Comparison of ENCODE assay signal across 29 cellular contexts in the genomic region with DNA sequence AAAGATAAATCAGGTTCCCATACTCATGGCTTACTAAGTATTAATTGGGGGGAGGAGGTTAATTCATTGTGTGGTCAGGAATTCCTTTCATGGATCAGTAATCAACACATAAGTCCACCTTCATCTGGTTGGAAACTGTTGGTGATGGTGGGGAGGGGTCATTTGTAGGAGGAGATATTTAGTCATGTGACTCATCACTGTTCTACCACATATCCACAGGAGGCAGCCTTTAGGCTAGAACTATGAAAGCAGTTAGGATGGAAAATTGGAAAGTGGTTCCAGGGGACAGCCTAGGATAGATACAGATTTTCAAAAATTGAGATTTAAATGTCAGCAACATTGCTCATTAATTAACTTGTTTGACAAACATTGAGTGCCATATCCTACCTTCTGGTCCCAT.
"Had no signal": no experiment of that assay in that cellular context is flagged by ENCODE, and none has a peak within 500 bp of the region (broad histone marks: within the 10 kb centered on the region; RNA-seq: fewer than 3 reads in every experiment).

No MANE protein-coding gene starts in this region.

- FAIRE-seq: urothelium cell line had no signal

- DNase-seq: stimulated activated CD4-positive, alpha-beta T cell treated with anti-CD3 and anti-CD28 coated beads, Interleukin-2, amount 100 ng/mL, for 48 hours; stimulated activated CD4-positive, alpha-beta T cell treated with anti-CD3 and anti-CD28 coated beads, Interleukin-4, amount 100 ng/mL, for 1 hour; stimulated activated CD4-positive, alpha-beta T cell treated with anti-CD3 and anti-CD28 coated beads, Interleukin-4, amount 100 ng/mL, for 24 hours; stimulated activated CD4-positive, alpha-beta T cell treated with anti-CD3 and anti-CD28 coated beads, Interleukin-4, amount 100 ng/mL, for 4 hours; stimulated activated CD8-positive, alpha-beta memory T cell treated with anti-CD3 and anti-CD28 coated beads, Interleukin-4, amount 100 ng/mL, for 48 hours; stimulated activated naive B cell treated with anti-CD40 and anti-IgM and Interleukin-4, amounts not matched to agents 10 μg/mL and 1 μg/mL and 100 μg/mL, for 72 hours; stimulated activated naive CD4-positive, alpha-beta T cell; stimulated activated naive CD4-positive, alpha-beta T cell treated with Interleukin-2 at 50 U/mL for 16 hours; stimulated activated naive CD8-positive, alpha-beta T cell treated with anti-CD3 and anti-CD28 coated beads, Interleukin-15, amount 100 ng/mL, for 72 hours; stimulated activated naive CD8-positive, alpha-beta T cell treated with anti-CD3 and anti-CD28 coated beads, Interleukin-15, Interleukin-2, amounts not matched to agents 100 U/mL and 50 U/mL, for 24 hours; stomach; substantia nigra; testis; thyroid gland; tibial artery; transverse colon; trophoblast cell; upper lobe of left lung; upper lobe of right lung; uterus had no signal

- H3K36me3 ChIP-seq: stomach, suprapubic skin, thoracic aorta, thyroid gland, tibial artery, tibial nerve, transverse colon, upper lobe of left lung, upper lobe of right lung, uterus, vagina had no signal

- H3K4me1 ChIP-seq: stomach, suprapubic skin, testis, thyroid gland, tibial artery, tibial nerve, transverse colon, upper lobe of left lung, upper lobe of right lung, uterus, vagina had no signal

- H3K4me1 Mint-ChIP-seq: stimulated activated effector memory CD8-positive, alpha-beta T cell treated with anti-CD3 and anti-CD28 coated beads, Interleukin-12 subunit alpha, Interleukin-12 subunit beta, amount 100 ng/mL, for 72 hours; stimulated activated memory B cell treated with anti-CD40 and anti-IgM and Interleukin-4, amounts not matched to agents 10 μg/mL and 1 μg/mL and 100 μg/mL, for 72 hours; stimulated activated naive CD8-positive, alpha-beta T cell treated with anti-CD3 and anti-CD28 coated beads, Interleukin-15, amount 100 ng/mL, for 72 hours had no signal

- H3K27me3 ChIP-seq: testis, thyroid gland, tibial artery, tibial nerve, upper lobe of left lung, uterus, vagina had no signal

- H3K9me3 Mint-ChIP-seq: stimulated activated effector memory CD8-positive, alpha-beta T cell treated with anti-CD3 and anti-CD28 coated beads, Interleukin-12 subunit alpha, Interleukin-12 subunit beta, amount 100 ng/mL, for 72 hours; stimulated activated naive CD8-positive, alpha-beta T cell treated with anti-CD3 and anti-CD28 coated beads, Interleukin-15, Interleukin-2, amounts not matched to agents 100 ng/mL and 50 ng/mL, for 24 hours; type B pancreatic cell had no signal

- H3K27ac Mint-ChIP-seq: stimulated activated effector memory CD8-positive, alpha-beta T cell treated with anti-CD3 and anti-CD28 coated beads, Interleukin-12 subunit alpha, Interleukin-12 subunit beta, amount 100 ng/mL, for 72 hours; stimulated activated memory B cell treated with anti-CD40 and anti-IgM and Interleukin-4, amounts not matched to agents 10 μg/mL and 1 μg/mL and 100 μg/mL, for 72 hours; stimulated activated naive B cell treated with anti-CD40 and anti-IgM and Interleukin-4, amounts not matched to agents 10 μg/mL and 1 μg/mL and 100 μg/mL, for 72 hours; stimulated activated naive CD8-positive, alpha-beta T cell treated with anti-CD3 and anti-CD28 coated beads, Interleukin-15, amount 100 ng/mL, for 72 hours; stimulated activated naive CD8-positive, alpha-beta T cell treated with anti-CD3 and anti-CD28 coated beads, Interleukin-15, Interleukin-2, amounts not matched to agents 100 ng/mL and 50 ng/mL, for 24 hours; type B pancreatic cell had no signal

- H3K4me3 Mint-ChIP-seq: stimulated activated effector memory CD8-positive, alpha-beta T cell treated with anti-CD3 and anti-CD28 coated beads, Interleukin-12 subunit alpha, Interleukin-12 subunit beta, amount 100 ng/mL, for 72 hours; stimulated activated memory B cell treated with anti-CD40 and anti-IgM and Interleukin-4, amounts not matched to agents 10 μg/mL and 1 μg/mL and 100 μg/mL, for 72 hours; stimulated activated naive B cell treated with anti-CD40 and anti-IgM and Interleukin-4, amounts not matched to agents 10 μg/mL and 1 μg/mL and 100 μg/mL, for 72 hours; stimulated activated naive CD8-positive, alpha-beta T cell treated with anti-CD3 and anti-CD28 coated beads, Interleukin-15, amount 100 ng/mL, for 72 hours; stimulated activated naive CD8-positive, alpha-beta T cell treated with anti-CD3 and anti-CD28 coated beads, Interleukin-15, Interleukin-2, amounts not matched to agents 100 ng/mL and 50 ng/mL, for 24 hours; type B pancreatic cell had no signal

- H3K9me3 ChIP-seq: suprapubic skin, testis, thoracic aorta, thyroid gland, tibial artery, tibial nerve, transverse colon, upper lobe of left lung, upper lobe of right lung, uterus, vagina had no signal

- H3K27me3 Mint-ChIP-seq: stimulated activated naive CD8-positive, alpha-beta T cell treated with anti-CD3 and anti-CD28 coated beads, Interleukin-15, amount 100 ng/mL, for 72 hours had no signal

- H3K27ac ChIP-seq: stomach, suprapubic skin, testis, thoracic aorta, thyroid gland, tibial artery, tibial nerve, transverse colon, upper lobe of left lung, upper lobe of right lung, uterus, vagina had no signal

- H3K4me3 ChIP-seq: stomach, suprapubic skin, testis, thoracic aorta, thyroid gland, tibial artery, tibial nerve, transverse colon, upper lobe of left lung, upper lobe of right lung, uterus, vagina had no signal

- H3K36me3 Mint-ChIP-seq: stimulated activated effector memory CD8-positive, alpha-beta T cell treated with anti-CD3 and anti-CD28 coated beads, Interleukin-12 subunit alpha, Interleukin-12 subunit beta, amount 100 ng/mL, for 72 hours; stimulated activated memory B cell treated with anti-CD40 and anti-IgM and Interleukin-4, amounts not matched to agents 10 μg/mL and 1 μg/mL and 100 μg/mL, for 72 hours; stimulated activated naive B cell treated with anti-CD40 and anti-IgM and Interleukin-4, amounts not matched to agents 10 μg/mL and 1 μg/mL and 100 μg/mL, for 72 hours; type B pancreatic cell had no signal

- ATAC-seq: stimulated activated effector memory CD8-positive, alpha-beta T cell treated with anti-CD3 and anti-CD28 coated beads, Interleukin-12 subunit alpha, Interleukin-12 subunit beta, amount 100 ng/mL, for 72 hours; stimulated activated memory B cell treated with anti-CD40 and anti-IgM and Interleukin-4, amounts not matched to agents 10 μg/mL and 1 μg/mL and 100 μg/mL, for 72 hours; stimulated activated naive B cell treated with anti-CD40 and anti-IgM and Interleukin-4, amounts not matched to agents 10 μg/mL and 1 μg/mL and 100 μg/mL, for 72 hours; stimulated activated naive CD8-positive, alpha-beta T cell treated with anti-CD3 and anti-CD28 coated beads, Interleukin-15, amount 100 ng/mL, for 72 hours; stimulated activated naive CD8-positive, alpha-beta T cell treated with anti-CD3 and anti-CD28 coated beads, Interleukin-15, Interleukin-2, amounts not matched to agents 100 U/mL and 50 U/mL, for 24 hours; upper lobe of right lung had no signal
